9 cellular contexts compared by ENCODE assay signal in genomic region chr9:89317282-89317681, GRCh38. TPM values are rescaled to one million over a fixed set of nuclear protein-coding genes. Genes with fewer than 3 reads are reported as not detected.
DNase-seq lines count a peak whose midpoint lies in the region; ATAC-seq, FAIRE-seq and TF ChIP-seq lines count a peak whose summit lies in the region.
"Had no signal": no experiment of that assay in that cellular context is flagged by ENCODE, and none has a peak within 500 bp of the region (broad histone marks: within the 10 kb centered on the region; RNA-seq: fewer than 3 reads in every experiment).

No MANE protein-coding gene starts in this region.

- H3F3A ChIP-seq in MM.1S (ENCODE audit: insufficient read depth, low read length), result peaks cover 59% of the 10 kb centered on the region

- H2AFZ ChIP-seq in MM.1S (ENCODE audit: low read length), result no peak overlapping the region
- H2AFZ ChIP-seq in parathyroid adenoma, result no peak overlapping the region

- no peaks in the 10 kb centered on the region for H3K27me3 ChIP-seq in MM.1S (replicated peaks; ENCODE audit: insufficient read depth, low read length)
- no peaks in the 10 kb centered on the region for H3K27me3 ChIP-seq in parathyroid adenoma (ENCODE audit: control insufficient read depth, insufficient read depth, low read length)

- H3K4me2 ChIP-seq in MM.1S (ENCODE audit: low read depth, low read length) (peak overlapping the region; percentile 78), parathyroid adenoma (ENCODE audit: low read length) (peak overlapping the region; percentile 72)

- no peaks in the 10 kb centered on the region for H3K9me2 ChIP-seq in MM.1S (replicated peaks; ENCODE audit: insufficient read depth, low read length)

- peaks cover 6% of the 10 kb centered on the region for H3K36me3 Mint-ChIP-seq in chondrocyte (ENCODE audit: low read depth)

- H3K27ac ChIP-seq in MM.1S (ENCODE audit: low read length), result peak overlapping the region; percentile 98
- H3K27ac ChIP-seq in parathyroid adenoma, result no peak overlapping the region

- no peak for ATAC-seq in Right ventricle myocardium inferior

- peak overlapping the region; percentile 86 for H3K4me3 Mint-ChIP-seq in chondrocyte (ENCODE audit: unreplicated experiment)

- TF ChIP-seq CTCF in GM12864 (IDR thresholded peaks at IDR 0.05; ENCODE audit: low read depth, low read length, missing control alignments), result no peak
- TF ChIP-seq CTCF in MM.1S (IDR thresholded peaks at IDR 0.05; ENCODE audit: low read length), result no peak
- no peak for TF ChIP-seq CTCF in chondrocyte (IDR thresholded peaks at IDR 0.05)
- TF ChIP-seq CTCF in parathyroid adenoma (IDR thresholded peaks at IDR 0.05), result no peak

- H3K4me3 ChIP-seq in GM12864 (ENCODE audit: low read depth, low read length) (peak overlapping the region; percentile 78), MM.1S (ENCODE audit: low read length) (no peak overlapping the region; the same call in 1 of the 2 replicates), parathyroid adenoma (ENCODE audit: low read depth, low read length) (no peak overlapping the region)

- no peaks in the 10 kb centered on the region for H3K9me3 Mint-ChIP-seq in chondrocyte (ENCODE audit: low read depth)

- H3K36me3 ChIP-seq in MM.1S (replicated peaks; ENCODE audit: insufficient read depth, low read length), result peaks cover 12% of the 10 kb centered on the region; the same call in 1 of the 2 replicates
- H3K36me3 ChIP-seq in parathyroid adenoma (ENCODE audit: control insufficient read depth, insufficient read depth, low read length), result no peaks in the 10 kb centered on the region

- H3K9me3 ChIP-seq in MM.1S (replicated peaks; ENCODE audit: insufficient read depth, low read length) (no peaks in the 10 kb centered on the region), parathyroid adenoma (ENCODE audit: control insufficient read depth, low read length) (no peaks in the 10 kb centered on the region)

- no peaks in the 10 kb centered on the region for H3K27me3 Mint-ChIP-seq in chondrocyte (ENCODE audit: low read depth)

- H3K4me1 ChIP-seq in MM.1S (ENCODE audit: low read length) (peaks cover 46% of the 10 kb centered on the region), parathyroid adenoma (peaks cover 6% of the 10 kb centered on the region)

- H3K9ac ChIP-seq in MM.1S (ENCODE audit: low read length) (peak overlapping the region; percentile 96; the same call in 1 of the 2 replicates), parathyroid adenoma (no peak overlapping the region)

- peaks cover 10% of the 10 kb centered on the region; the same call in 1 of the 2 replicates for H4K20me1 ChIP-seq in MM.1S (ENCODE audit: insufficient read depth, low read length)

- H3K79me2 ChIP-seq in MM.1S (ENCODE audit: low read length), result peaks cover 82% of the 10 kb centered on the region
- H3K79me2 ChIP-seq in parathyroid adenoma, result peaks cover 5% of the 10 kb centered on the region

- intact Hi-C loops in Right ventricle myocardium inferior (cut with DNase I), result no loop called here

- H3K27ac Mint-ChIP-seq in chondrocyte (ENCODE audit: unreplicated experiment), result peak overlapping the region; percentile 99

- DNase-seq in GM12864 (ENCODE audit: low read depth) (no peak), MM.1S (no peak), chondrocyte (ENCODE audit: low spot score) (no peak), RCC 7860 (ENCODE audit: low spot score) (no peak), Right ventricle myocardium inferior (ENCODE audit: missing footprints) (no peak), NCI-H1436 (lab: John Stamatoyannopoulos, UW) (no peak), NCI-H345 (lab: John Stamatoyannopoulos, UW) (no peak)
- DNase-seq: dermis blood vessel endothelial cell had no signal

- peaks cover 60% of the 10 kb centered on the region for H3K4me1 Mint-ChIP-seq in chondrocyte (ENCODE audit: low read depth)

- no peak for FAIRE-seq in RCC 7860 (lab: Jason Lieb, UNC)

RNA-seq across cellular contexts. Expression of gene SECISBP2, which starts 1.0 kb away (rescaled TPM):
- total RNA-seq in chondrocyte, result 15.1 to 20.7 TPM (median 16.0 TPM) in 3 replicates
- 16.4 TPM for total RNA-seq in Right ventricle myocardium inferior

RNA-seq across cellular contexts. Expression of gene CKS2, which starts 6.3 kb away (rescaled TPM):
- 22.6 to 24.5 TPM (median 24.0 TPM) in 3 replicates for total RNA-seq in chondrocyte
- 9.7 TPM for total RNA-seq in Right ventricle myocardium inferior
